Comparison of ENCODE assay signal across 26 cellular contexts in the genomic region with DNA sequence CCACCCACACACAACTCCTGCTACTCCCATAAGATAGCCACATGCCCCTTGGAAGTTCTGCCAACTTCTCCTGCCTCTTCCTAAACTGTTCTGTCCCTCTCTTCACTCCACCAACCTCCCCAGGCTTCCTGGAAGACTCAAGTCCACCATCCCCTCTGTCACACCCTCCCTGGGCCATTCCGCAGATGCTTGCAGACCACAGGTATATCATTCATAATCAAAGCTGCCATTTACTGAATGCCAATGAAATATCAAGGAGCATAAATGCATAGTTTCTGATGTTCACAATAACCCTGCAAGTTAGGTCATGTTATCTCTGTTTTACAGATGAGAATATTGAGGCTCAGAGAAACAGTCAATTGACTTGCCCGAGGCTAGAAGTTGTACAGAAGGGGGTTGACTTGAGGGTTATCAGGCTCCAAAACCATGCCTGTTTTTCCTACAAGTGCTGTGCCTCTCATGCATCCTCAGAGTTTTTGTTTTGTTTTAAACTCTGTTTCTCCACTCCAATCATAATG.
"Had no signal": no experiment of that assay in that cellular context is flagged by ENCODE, and none has a peak within 500 bp of the region (broad histone marks: within the 10 kb centered on the region; RNA-seq: fewer than 3 reads in every experiment).

No MANE protein-coding gene starts in this region.

- DNase-seq: effector memory CD8-positive, alpha-beta T cell; esophagus squamous epithelium; foreskin fibroblast; glutamatergic neuron; kidney; left cardiac atrium; left ventricle myocardium inferior; lower lobe of right lung; mesenchymal stem cell; midbrain; nucleus accumbens; pancreas; stimulated activated CD4-positive, alpha-beta T cell treated with anti-CD3 and anti-CD28 coated beads, Interleukin-2, amount 100 ng/mL, for 24 hours; stimulated activated naive CD4-positive, alpha-beta T cell; stomach; substantia nigra; transverse colon had no signal

- FAIRE-seq: colon, kidney, pancreas had no signal

- H3K4me1 Mint-ChIP-seq: neural progenitor cell had no signal

- H3K27me3 Mint-ChIP-seq: dendritic cell treated with granulocyte-macrophage colony-stimulating factor and Interleukin-4, amounts not matched to agents 40 ng/mL and 50 ng/mL, for 4 days had no signal

- H3K27me3 ChIP-seq: gastroesophageal sphincter, neural progenitor cell, pancreas, stomach, transverse colon had no signal

- H3K9ac ChIP-seq: neural progenitor cell had no signal

- H3K9me3 ChIP-seq: esophagus squamous epithelium, gastroesophageal sphincter, lower lobe of right lung, pancreas, prostate gland, stomach, thoracic aorta, transverse colon had no signal

- H3K27ac ChIP-seq: esophagus squamous epithelium, gastroesophageal sphincter, left ventricle myocardium inferior, lower lobe of right lung, neural progenitor cell, pancreas, prostate gland, skin epidermis, stomach, thoracic aorta, transverse colon had no signal

- H3K4me2 ChIP-seq: neural progenitor cell had no signal

- H3K4me3 Mint-ChIP-seq: dendritic cell treated with granulocyte-macrophage colony-stimulating factor and Interleukin-4, amounts not matched to agents 40 ng/mL and 50 ng/mL, for 4 days; effector memory CD8-positive, alpha-beta T cell; natural killer cell treated with Interleukin-12 subunit alpha and Interleukin-12 subunit beta and Interleukin-15 and Interleukin-18, amount 100 ng/mL, for 72 hours; neural progenitor cell had no signal

- H3K36me3 ChIP-seq: esophagus squamous epithelium, gastroesophageal sphincter, left ventricle myocardium inferior, lower lobe of right lung, neural progenitor cell, pancreas, prostate gland, stomach, thoracic aorta, transverse colon had no signal

- H3K36me3 Mint-ChIP-seq: natural killer cell treated with Interleukin-12 subunit alpha and Interleukin-12 subunit beta and Interleukin-15 and Interleukin-18, amount 100 ng/mL, for 72 hours; neural progenitor cell had no signal

- H3K27ac Mint-ChIP-seq: dendritic cell treated with granulocyte-macrophage colony-stimulating factor and Interleukin-4, amounts not matched to agents 40 ng/mL and 50 ng/mL, for 4 days; effector memory CD8-positive, alpha-beta T cell; natural killer cell treated with Interleukin-12 subunit alpha and Interleukin-12 subunit beta and Interleukin-15 and Interleukin-18, amount 100 ng/mL, for 72 hours; neural progenitor cell had no signal

- H3K9me3 Mint-ChIP-seq: dendritic cell treated with granulocyte-macrophage colony-stimulating factor and Interleukin-4, amounts not matched to agents 40 ng/mL and 50 ng/mL, for 4 days; effector memory CD8-positive, alpha-beta T cell; natural killer cell treated with Interleukin-12 subunit alpha and Interleukin-12 subunit beta and Interleukin-15 and Interleukin-18, amount 100 ng/mL, for 72 hours had no signal

- H3K4me3 ChIP-seq: esophagus squamous epithelium, gastroesophageal sphincter, left ventricle myocardium inferior, lower lobe of right lung, neural progenitor cell, pancreas, prostate gland, skin epidermis, stomach, thoracic aorta, transverse colon had no signal

- H2AFZ ChIP-seq: neural progenitor cell had no signal

- ATAC-seq: effector memory CD8-positive, alpha-beta T cell; gastroesophageal sphincter; left cardiac atrium; lower lobe of right lung; natural killer cell treated with Interleukin-12 subunit alpha and Interleukin-12 subunit beta and Interleukin-15 and Interleukin-18, amount 100 ng/mL, for 72 hours; pancreas; sciatic nerve had no signal

- H3K4me1 ChIP-seq: gastroesophageal sphincter, lower lobe of right lung, neural progenitor cell, pancreas, prostate gland, stomach, transverse colon had no signal
